Comparison of ENCODE assay signal across 20 cellular contexts in the genomic region with DNA sequence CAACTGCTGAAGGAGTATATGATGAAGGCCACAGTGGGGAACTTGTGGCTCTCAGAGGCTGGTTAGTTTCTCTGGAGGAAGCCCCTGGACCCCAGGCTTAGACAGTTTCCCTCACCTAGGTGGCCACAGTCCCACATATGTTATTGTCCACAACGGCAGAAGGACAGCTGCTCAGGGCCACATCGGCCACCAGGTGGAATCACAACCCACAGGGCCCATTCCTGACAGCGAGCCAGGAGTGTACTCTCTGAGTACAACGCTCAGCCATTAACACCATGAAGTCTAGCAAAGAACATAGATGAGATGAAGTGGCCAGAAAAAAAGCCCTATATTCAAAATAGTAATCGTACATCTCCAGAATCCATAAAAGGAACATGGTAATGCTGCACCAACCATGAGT.
DNase-seq lines count a peak whose midpoint lies in the region; ATAC-seq, FAIRE-seq and TF ChIP-seq lines count a peak whose summit lies in the region.
"Had no signal": no experiment of that assay in that cellular context is flagged by ENCODE, and none has a peak within 500 bp of the region (broad histone marks: within the 10 kb centered on the region; RNA-seq: fewer than 3 reads in every experiment).

No MANE protein-coding gene starts in this region.

- H4K8ac ChIP-seq in H9 (replicated peaks; ENCODE audit: insufficient read length, low read depth, low read length) (no peak overlapping the region), mesendoderm (ENCODE audit: low read depth, low read length) (no peak overlapping the region)

- H4K91ac ChIP-seq in H9 (ENCODE audit: insufficient read length, low read depth, low read length) = no peak overlapping the region

- ATAC-seq in K562 = peak; percentile 75
- no peak for ATAC-seq in naive thymus-derived CD8-positive, alpha-beta T cell
- ATAC-seq: naive thymus-derived CD4-positive, alpha-beta T cell had no signal

- POLR2A ChIA-PET in K562 (lab: Yijun Ruan, JAX) = no interaction called here
- POLR2A ChIA-PET in naive thymus-derived CD8-positive, alpha-beta T cell (lab: Charles Lee) = no interaction called here

- H3K18ac ChIP-seq in H9 (ENCODE audit: insufficient read length, low read depth, low read length) (no peak overlapping the region), mesendoderm (ENCODE audit: low read length) (no peak overlapping the region)

- H2BK120ac ChIP-seq in H9 (ENCODE audit: low read depth, low read length, poor library complexity, severe bottlenecking) (no peak overlapping the region), mesendoderm (ENCODE audit: low read depth, low read length) (no peak overlapping the region)

- H3K23me2 ChIP-seq in H9 (ENCODE audit: insufficient read length, low read depth, low read length, poor library complexity, severe bottlenecking) = no peaks in the 10 kb centered on the region

- H2BK20ac ChIP-seq in H9 (ENCODE audit: low read depth, low read length, poor library complexity, severe bottlenecking) = no peak overlapping the region

- H3K27me3 ChIP-seq in H9 (ENCODE audit: insufficient read depth, low read length) = no peaks in the 10 kb centered on the region
- peaks cover 0 to 6% of the 10 kb centered on the region in 2 experiments; a peak in 3 of 5 replicates for H3K27me3 ChIP-seq in K562 (ENCODE audit: control insufficient read depth in 2 of 2, insufficient read depth in 2 of 2, low read length in 2 of 2)
- H3K27me3 ChIP-seq in mesendoderm (ENCODE audit: insufficient read depth, low read length, poor library complexity) = no peaks in the 10 kb centered on the region
- peaks cover 12% of the 10 kb centered on the region for H3K27me3 ChIP-seq in smooth muscle cell (ENCODE audit: low read depth)
- H3K27me3 ChIP-seq in transverse colon = no peaks in the 10 kb centered on the region
- H3K27me3 ChIP-seq: BLaER1 treated with 17β-estradiol and CSF1 and Interleukin-3, amounts not matched to agents 10 nM and 100 nM; suprapubic skin had no signal

- H3K36me3 ChIP-seq in K562 (ENCODE audit: control insufficient read depth, insufficient read depth, low read length) (no peaks in the 10 kb centered on the region), mesendoderm (ENCODE audit: control insufficient read depth, insufficient read depth, low read length) (no peaks in the 10 kb centered on the region), smooth muscle cell (ENCODE audit: low read depth) (no peaks in the 10 kb centered on the region), transverse colon (no peaks in the 10 kb centered on the region)
- H3K36me3 ChIP-seq: BLaER1 treated with 17β-estradiol and CSF1 and Interleukin-3, amounts not matched to agents 10 nM and 100 nM; suprapubic skin had no signal

- intact Hi-C loops in K562 (cut with micrococcal nuclease) = loop anchor here (10.0 kb wide), 1 partner anchor 423 kb away; a partner anchor contains a TSS
- intact Hi-C loops in transverse colon (cut with DNase I; ENCODE audit: low total_unique reads) = no loop called here

- H3K23ac ChIP-seq in H9 (ENCODE audit: insufficient read length, low read depth, low read length) = no peak overlapping the region
- no peak overlapping the region for H3K23ac ChIP-seq in mesendoderm (ENCODE audit: low read length)

- no peak overlapping the region for H2BK12ac ChIP-seq in H9 (ENCODE audit: insufficient read length, low read depth, low read length)

- no peaks in the 10 kb centered on the region for H3F3A ChIP-seq in smooth muscle cell (ENCODE audit: low read depth)

- H3K4me3 ChIP-seq in K562 = no peak overlapping the region
- H3K4me3 ChIP-seq in mesendoderm (ENCODE audit: low read length) = no peak overlapping the region
- H3K4me3 ChIP-seq in smooth muscle cell = no peak overlapping the region
- no peak overlapping the region for H3K4me3 ChIP-seq in transverse colon
- H3K4me3 ChIP-seq: BLaER1 treated with 17β-estradiol and CSF1 and Interleukin-3, amounts not matched to agents 10 nM and 100 nM; suprapubic skin had no signal

- no TSS peak for BruUV-seq in K562 (replicated peaks; lab: Mats Ljungman, UMichigan)

- FAIRE-seq in K562 (lab: Jason Lieb, UNC) = no peak

- H3K4ac ChIP-seq in H9 (ENCODE audit: low read depth, low read length) = no peak overlapping the region
- no peak overlapping the region for H3K4ac ChIP-seq in mesendoderm (ENCODE audit: low read depth, low read length)

- H3K9ac ChIP-seq in H9 (ENCODE audit: extremely low read depth, insufficient read length, low read length) (no peak overlapping the region), K562 (ENCODE audit: insufficient read depth in 1 of 2, low read depth in 2 of 2, low read length in 2 of 2) (no peak overlapping the region), mesendoderm (ENCODE audit: low read length) (no peak overlapping the region), smooth muscle cell (ENCODE audit: low read depth) (no peak overlapping the region)
- H3K9ac ChIP-seq: BLaER1 treated with 17β-estradiol and CSF1 and Interleukin-3, amounts not matched to agents 10 nM and 100 nM had no signal

- DNase-seq in DMS 273 (lab: John Stamatoyannopoulos, UW; ENCODE audit: unreplicated experiment) (peak; percentile 29), DMS 273 treated with DMSO at 0.1 percent for 48 hours (lab: John Stamatoyannopoulos, UW) (no peak), H9 (no peak), K562 (ENCODE audit: extremely low read depth in 1 of 4, low spot score in 3 of 4) (peak in 1 of 4 experiments; percentile 8), mesendoderm (peak; percentile 32), smooth muscle cell (lab: John Stamatoyannopoulos, UW; ENCODE audit: unreplicated experiment) (no peak), transverse colon (no peak)
- DNase-seq in naive thymus-derived CD8-positive, alpha-beta T cell = no peak
- DNase-seq: 8988T; activated CD4-positive, alpha-beta T cell treated with anti-CD3 and anti-CD28 coated beads, Interleukin-2, amount 10 ng/mL, durations not matched to agents 7 days and 5 days; activated naive CD4-positive, alpha-beta T cell; activated T-cell treated with anti-CD3 and anti-CD28 coated beads for 4 hours; effector CD4-positive, alpha-beta T cell; immature natural killer cell; KG1; naive thymus-derived CD4-positive, alpha-beta T cell; NCI-H1048; stimulated activated CD4-positive, alpha-beta T cell treated with anti-CD3 and anti-CD28 coated beads, Interleukin-12 subunit alpha, Interleukin-12 subunit beta, amount 100 ng/mL, for 4 hours had no signal

- in situ Hi-C loops in K562 (cut with MboI) (no loop called here), transverse colon (cut with MboI; ENCODE audit: low pct_ligation_motif_present in 1 of 4, low pct_unique_long_range_greater_than_20kb in 1 of 4, low sequenced_read_pairs in 3 of 4) (no loop called here)

- H2AK5ac ChIP-seq in H9 (ENCODE audit: insufficient read length, low read length) = no peak overlapping the region
- H2AK5ac ChIP-seq in mesendoderm (ENCODE audit: low read length) = no peak overlapping the region

- H3K4me3 Mint-ChIP-seq in H9 = no peak overlapping the region
- H3K4me3 Mint-ChIP-seq in naive thymus-derived CD8-positive, alpha-beta T cell = no peak overlapping the region
- H3K4me3 Mint-ChIP-seq: activated CD4-positive, alpha-beta T cell treated with anti-CD3 and anti-CD28 coated beads, Interleukin-2, amount 10 ng/mL, durations not matched to agents 7 days and 5 days; immature natural killer cell; naive thymus-derived CD4-positive, alpha-beta T cell had no signal

- TF ChIP-seq CTCF in H9 (conservative IDR thresholded peaks at IDR 0.05) = peak; percentile 44
- TF ChIP-seq CTCF in K562 (IDR thresholded peaks at IDR 0.05 in 2 of 3, conservative IDR thresholded peaks at IDR 0.05 in 1 of 3; ENCODE audit: insufficient read depth in 2 of 3, low read depth in 1 of 3, low read length in 3 of 3) = peak in 2 of 3 experiments; percentile 27 to 29; a peak in 3 of 6 replicates
- no peak for TF ChIP-seq CTCF in smooth muscle cell (IDR thresholded peaks at IDR 0.05; ENCODE audit: borderline replicate concordance, insufficient read depth, poor library complexity, severe bottlenecking)
- no peak for TF ChIP-seq CTCF in transverse colon (IDR thresholded peaks at IDR 0.05)

- H3T11ph ChIP-seq in H9 (ENCODE audit: low read length) = no peak overlapping the region

- no peaks in the 10 kb centered on the region for H3K9me3 ChIP-seq in H9 (ENCODE audit: control insufficient read depth, low read depth, low read length)
- H3K9me3 ChIP-seq in K562 (replicated peaks; ENCODE audit: control insufficient read depth, insufficient read depth, low read depth, low read length) = no peaks in the 10 kb centered on the region
- no peaks in the 10 kb centered on the region for H3K9me3 ChIP-seq in smooth muscle cell (replicated peaks; ENCODE audit: low read depth)
- no peaks in the 10 kb centered on the region for H3K9me3 ChIP-seq in transverse colon
- H3K9me3 ChIP-seq: BLaER1 treated with 17β-estradiol and CSF1 and Interleukin-3, amounts not matched to agents 10 nM and 100 nM; suprapubic skin had no signal

- H3K79me2 ChIP-seq in H9 (ENCODE audit: insufficient read depth, low read length) (no peaks in the 10 kb centered on the region), K562 (ENCODE audit: control insufficient read depth, insufficient read depth, low read length) (no peaks in the 10 kb centered on the region), mesendoderm (ENCODE audit: control insufficient read depth, insufficient read depth, low read length) (no peaks in the 10 kb centered on the region), smooth muscle cell (ENCODE audit: low read depth) (no peaks in the 10 kb centered on the region)

- TF ChIP-seq EP300 in K562 (IDR thresholded peaks at IDR 0.05; ENCODE audit: low read length) (no peak), transverse colon (IDR thresholded peaks at IDR 0.05; ENCODE audit: low read depth) (no peak)

- H2BK15ac ChIP-seq in H9 (ENCODE audit: low read depth, low read length) (no peak overlapping the region), mesendoderm (replicated peaks; ENCODE audit: low read depth) (no peak overlapping the region)

- H3K4me1 Mint-ChIP-seq in H9 = peaks cover 3 to 6% of the 10 kb centered on the region in 2 experiments; a peak in 2 of 4 replicates
- H3K4me1 Mint-ChIP-seq in naive thymus-derived CD8-positive, alpha-beta T cell = no peaks in the 10 kb centered on the region
- H3K4me1 Mint-ChIP-seq: immature natural killer cell; naive thymus-derived CD4-positive, alpha-beta T cell had no signal

- CTCF ChIA-PET in K562 (lab: Yijun Ruan, JAX; ENCODE audit: low intra/inter-chr PET ratio) = no interaction called here

- H3K9me1 ChIP-seq in K562 (ENCODE audit: control insufficient read depth, insufficient read depth, low read length) = no peaks in the 10 kb centered on the region

- H4K20me1 ChIP-seq in H9 (ENCODE audit: control insufficient read depth, insufficient read depth, insufficient read length) (no peaks in the 10 kb centered on the region), K562 (replicated peaks; ENCODE audit: control insufficient read depth, insufficient read depth, low read length) (no peaks in the 10 kb centered on the region), smooth muscle cell (ENCODE audit: low read depth) (no peaks in the 10 kb centered on the region)
- H4K20me1 ChIP-seq: BLaER1 treated with 17β-estradiol and CSF1 and Interleukin-3, amounts not matched to agents 10 nM and 100 nM had no signal

- no peaks in the 10 kb centered on the region for H3K4me1 ChIP-seq in H9 (ENCODE audit: insufficient read depth, low read length)
- H3K4me1 ChIP-seq in K562 (replicated peaks in 1 of 2; ENCODE audit: control insufficient read depth in 2 of 2, insufficient read depth in 2 of 2, low read length in 2 of 2) = no peaks in the 10 kb centered on the region
- no peaks in the 10 kb centered on the region for H3K4me1 ChIP-seq in mesendoderm (ENCODE audit: control insufficient read depth, low read depth, low read length)
- H3K4me1 ChIP-seq in smooth muscle cell (ENCODE audit: low read depth) = peaks cover 15% of the 10 kb centered on the region
- H3K4me1 ChIP-seq in transverse colon = peaks cover 0 to 11% (median 5%) of the 10 kb centered on the region in 4 donors
- H3K4me1 ChIP-seq: BLaER1 treated with 17β-estradiol and CSF1 and Interleukin-3, amounts not matched to agents 10 nM and 100 nM; suprapubic skin had no signal

- H3K36me3 Mint-ChIP-seq in H9 (ENCODE audit: insufficient read depth in 1 of 3, low read depth in 3 of 3) = no peaks in the 10 kb centered on the region
- H3K36me3 Mint-ChIP-seq in naive thymus-derived CD8-positive, alpha-beta T cell = no peaks in the 10 kb centered on the region
- H3K36me3 Mint-ChIP-seq: immature natural killer cell; naive thymus-derived CD4-positive, alpha-beta T cell had no signal

- no peaks in the 10 kb centered on the region for H3K9me3 Mint-ChIP-seq in H9
- no peaks in the 10 kb centered on the region for H3K9me3 Mint-ChIP-seq in naive thymus-derived CD8-positive, alpha-beta T cell
- H3K9me3 Mint-ChIP-seq: activated CD4-positive, alpha-beta T cell treated with anti-CD3 and anti-CD28 coated beads, Interleukin-2, amount 10 ng/mL, durations not matched to agents 7 days and 5 days; immature natural killer cell; naive thymus-derived CD4-positive, alpha-beta T cell had no signal

- H4K5ac ChIP-seq in H9 (ENCODE audit: insufficient read length, low read depth, low read length) (no peak overlapping the region), mesendoderm (ENCODE audit: low read length) (no peak overlapping the region)

- no peak overlapping the region for H3K4me2 ChIP-seq in H9 (ENCODE audit: insufficient read depth, insufficient read length, low read length)
- no peak overlapping the region for H3K4me2 ChIP-seq in K562 (ENCODE audit: insufficient read depth, low read length)
- H3K4me2 ChIP-seq in mesendoderm (ENCODE audit: low read length) = no peak overlapping the region
- no peak overlapping the region for H3K4me2 ChIP-seq in smooth muscle cell
- H3K4me2 ChIP-seq: BLaER1 treated with 17β-estradiol and CSF1 and Interleukin-3, amounts not matched to agents 10 nM and 100 nM had no signal

- no peaks in the 10 kb centered on the region for H3K79me1 ChIP-seq in H9 (ENCODE audit: insufficient read depth, low read depth, low read length, poor library complexity, severe bottlenecking)
- H3K79me1 ChIP-seq in mesendoderm (ENCODE audit: low read length) = no peaks in the 10 kb centered on the region

- no CpG with 5 or more reads among the region's 5 CpGs for WGBS in H9 (ENCODE audit: extremely low coverage, insufficient read length, low lambda C conversion rate)
- 0% methylated on average over 5 of the region's 5 CpGs for WGBS in K562 (ENCODE audit: insufficient coverage, low coverage, missing lambda C conversion rate)
- no CpG with 5 or more reads among the region's 5 CpGs for WGBS in mesendoderm (ENCODE audit: extremely low coverage, insufficient coverage, low lambda C conversion rate)
- WGBS in smooth muscle cell (ENCODE audit: low lambda C conversion rate) = 85% methylated on average over 5 of the region's 5 CpGs
- WGBS in transverse colon (ENCODE audit: low coverage in 1 of 2), 2 donors = 83 to 94% methylated on average over 2 to 5 of the region's 5 CpGs

- no peaks in the 10 kb centered on the region; the same call in 1 of the 2 replicates for H3K27me3 Mint-ChIP-seq in H9 (ENCODE audit: low read depth)
- H3K27me3 Mint-ChIP-seq in naive thymus-derived CD8-positive, alpha-beta T cell = peaks cover 0 to 3% (median 0%) of the 10 kb centered on the region in 5 donors
- H3K27me3 Mint-ChIP-seq: activated CD4-positive, alpha-beta T cell treated with anti-CD3 and anti-CD28 coated beads, Interleukin-2, amount 10 ng/mL, durations not matched to agents 7 days and 5 days; naive thymus-derived CD4-positive, alpha-beta T cell had no signal

- TF ChIP-seq POLR2A in K562 (conservative IDR thresholded peaks at IDR 0.05) (no peak), transverse colon (IDR thresholded peaks at IDR 0.05) (no peak)

- no peak overlapping the region for H3K14ac ChIP-seq in H9 (ENCODE audit: insufficient read depth, low read length)

- TF ChIP-seq RAD21 in K562 (CRISPR knock-in tag; conservative IDR thresholded peaks at IDR 0.05 in 1 of 2, IDR thresholded peaks at IDR 0.05 in 1 of 2) = peak in 1 of 2 experiments; percentile 24; a peak in 2 of 4 replicates

- H2AFZ ChIP-seq in H9 (ENCODE audit: low read length) (no peak overlapping the region), K562 (ENCODE audit: low read depth, low read length) (no peak overlapping the region), smooth muscle cell (ENCODE audit: low read depth) (no peak overlapping the region)

- H3K27ac Mint-ChIP-seq in H9 = no peak overlapping the region
- H3K27ac Mint-ChIP-seq in naive thymus-derived CD8-positive, alpha-beta T cell = no peak overlapping the region
- H3K27ac Mint-ChIP-seq: activated CD4-positive, alpha-beta T cell treated with anti-CD3 and anti-CD28 coated beads, Interleukin-2, amount 10 ng/mL, durations not matched to agents 7 days and 5 days; immature natural killer cell; naive thymus-derived CD4-positive, alpha-beta T cell had no signal

- H2BK5ac ChIP-seq in H9 (ENCODE audit: insufficient read length, low read length) = no peak overlapping the region
- no peak overlapping the region for H2BK5ac ChIP-seq in mesendoderm (ENCODE audit: low read length)

- H3K56ac ChIP-seq in H9 (ENCODE audit: insufficient read length, low read depth, low read length) (no peak overlapping the region), mesendoderm (ENCODE audit: low read length) (no peak overlapping the region)

- H3K27ac ChIP-seq in H9 (ENCODE audit: insufficient read length, low read depth, low read length) = no peak overlapping the region
- no peak overlapping the region for H3K27ac ChIP-seq in K562 (ENCODE audit: extremely low read depth, low read depth, low read length)
- no peak overlapping the region for H3K27ac ChIP-seq in mesendoderm (ENCODE audit: low read depth, low read length)
- no peak overlapping the region for H3K27ac ChIP-seq in smooth muscle cell (ENCODE audit: low read depth)
- H3K27ac ChIP-seq in transverse colon = no peak overlapping the region
- H3K27ac ChIP-seq: BLaER1 treated with 17β-estradiol and CSF1 and Interleukin-3, amounts not matched to agents 10 nM and 100 nM; suprapubic skin had no signal

Comparison
In these comparisons a context has a peak if more than half of its experiments do, and no peak if none do; other contexts are left out.
1. DNase-seq: peak in DMS 273 (single experiment) and mesendoderm (single experiment); none in DMS 273 treated with DMSO at 0.1 percent for 48 hours (single experiment), H9 (single experiment), naive thymus-derived CD8-positive, alpha-beta T cell (0 of 10), smooth muscle cell (single experiment) and transverse colon (single experiment).
2. CTCF ChIP-seq: peak in H9 (single experiment) and K562 (2 of 3); none in smooth muscle cell (single experiment) and transverse colon (0 of 5).